In the genomic region with DNA sequence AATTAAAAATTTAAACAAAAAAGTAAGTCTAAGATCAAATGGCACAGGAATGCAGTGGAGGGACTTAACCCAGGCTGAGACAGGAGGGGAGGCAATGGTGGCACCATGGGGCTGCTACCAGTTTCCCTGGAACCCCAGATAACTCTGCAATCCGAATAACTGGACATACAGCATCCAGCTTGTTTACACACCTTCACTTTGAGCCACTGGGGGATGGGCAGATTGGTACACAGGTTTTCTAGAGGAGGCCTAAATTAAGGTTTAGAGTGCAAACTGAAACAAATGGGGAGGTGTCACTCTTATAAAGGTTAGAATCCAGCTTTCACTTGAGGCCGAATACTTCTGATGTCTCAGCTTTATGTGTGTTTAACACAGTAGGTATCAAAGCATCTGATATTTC, we compare ENCODE assay signal across 18 cellular contexts.
DNase-seq lines count a peak whose midpoint lies in the region; ATAC-seq and TF ChIP-seq lines count a peak whose summit lies in the region.
"Had no signal": no experiment of that assay in that cellular context is flagged by ENCODE, and none has a peak within 500 bp of the region (broad histone marks: within the 10 kb centered on the region; RNA-seq: fewer than 3 reads in every experiment).

No MANE protein-coding gene starts in this region.

- intact Hi-C loops in sigmoid colon (cut with DNase I), result loop anchor here (2.0 to 5.0 kb wide), 4 partner anchors 44 to 190 kb away; no protein-coding TSS in a partner anchor

- H3K9me3 Mint-ChIP-seq in mesothelial cell of epicardium, result peaks cover 2% of the 10 kb centered on the region

- peaks cover 24% of the 10 kb centered on the region for H3K4me1 Mint-ChIP-seq in mesothelial cell of epicardium

- H3K27ac Mint-ChIP-seq in mesothelial cell of epicardium, result no peak overlapping the region

- H3K27ac ChIP-seq in GM23248 (peak overlapping the region; percentile 73; the same call in 1 of the 2 replicates), brain microvascular endothelial cell (peak overlapping the region; percentile 83), mesenchymal stem cell (ENCODE audit: low read length, poor library complexity, severe bottlenecking) (no peak overlapping the region), sigmoid colon (peak overlapping the region; percentile 80 to 89 (median 86))
- H3K27ac ChIP-seq: RWPE1 had no signal

- H3K4me1 ChIP-seq in GM23248 (ENCODE audit: insufficient read depth), result peaks cover 15% of the 10 kb centered on the region
- H3K4me1 ChIP-seq in mesenchymal stem cell (ENCODE audit: control insufficient read depth, insufficient read depth, low read depth, low read length), result peaks cover 2% of the 10 kb centered on the region
- H3K4me1 ChIP-seq in sigmoid colon, result peaks cover 0 to 40% (median 31%) of the 10 kb centered on the region in 4 donors

- in situ Hi-C loops in GM23248 (cut with MboI), result no loop called here
- in situ Hi-C loops in brain microvascular endothelial cell (cut with HindIII; ENCODE audit: low pct_ligation_motif_present, low sequenced_read_pairs), result no loop called here

- H4K8ac ChIP-seq in mesenchymal stem cell (ENCODE audit: low read length), result peak overlapping the region; percentile 72

- H4K20me1 ChIP-seq in GM23248 (ENCODE audit: insufficient read depth), result no peaks in the 10 kb centered on the region

- no peak for ATAC-seq in HG02798 (IDR thresholded peaks at IDR 0.05; ENCODE audit: poor library complexity, unreplicated experiment)

- no peaks in the 10 kb centered on the region for H3K79me1 ChIP-seq in mesenchymal stem cell (replicated peaks; ENCODE audit: low read length, poor library complexity, severe bottlenecking)

- no peak overlapping the region for H3K9ac ChIP-seq in GM23248
- H3K9ac ChIP-seq in mesenchymal stem cell (ENCODE audit: low read length), result peak overlapping the region; percentile 59

- H3K9me2 ChIP-seq in GM23248 (ENCODE audit: insufficient read depth), result no peaks in the 10 kb centered on the region

- peak overlapping the region; percentile 60 to 91 for H3K18ac ChIP-seq in mesenchymal stem cell (ENCODE audit: low read depth in 1 of 2, low read length in 2 of 2)

- no peak overlapping the region for H3K4me2 ChIP-seq in GM23248 (ENCODE audit: unreplicated experiment)
- H3K4me2 ChIP-seq in mesenchymal stem cell (ENCODE audit: low read length, poor library complexity, severe bottlenecking), result no peak overlapping the region

- peak overlapping the region; percentile 9 for H2AK5ac ChIP-seq in mesenchymal stem cell (ENCODE audit: low read length, severe bottlenecking)

- peak overlapping the region; percentile 86 for H2BK120ac ChIP-seq in mesenchymal stem cell (ENCODE audit: low read depth, low read length)

- H3K9me3 ChIP-seq in GM23248 (ENCODE audit: low read depth) (no peaks in the 10 kb centered on the region), mesenchymal stem cell (ENCODE audit: control insufficient read depth, low read length) (no peaks in the 10 kb centered on the region), sigmoid colon (no peaks in the 10 kb centered on the region)

- H4K91ac ChIP-seq in mesenchymal stem cell (ENCODE audit: low read length), result peak overlapping the region; percentile 70

- CTCF ChIA-PET in HEK293T (lab: Yijun Ruan, JAX), result no interaction called here

- H2AFZ ChIP-seq in GM23248 (no peak overlapping the region), mesenchymal stem cell (ENCODE audit: low read depth, low read length) (no peak overlapping the region)

- DNase-seq in GM23248 (no peak), brain microvascular endothelial cell (no peak), mesenchymal stem cell (no peak), sigmoid colon (no peak), HEK293T (ENCODE audit: extremely low spot score) (no peak), NCI-H187 (lab: John Stamatoyannopoulos, UW) (no peak), mesothelial cell of epicardium (ENCODE audit: low spot score in 2 of 2, unreplicated experiment in 2 of 2) (no peak)
- DNase-seq: COR-L47, DMS153, H9, NCI-H1048, NCI-H146, NCI-H2227 treated with DMSO at 0.1 percent for 48 hours, NCI-H524 treated with DMSO at 0.1 percent for 48 hours, OCI-M1 had no signal

- H2BK15ac ChIP-seq in mesenchymal stem cell (ENCODE audit: low read depth, poor library complexity, severe bottlenecking), result no peak overlapping the region

- H3K4me3 ChIP-seq in GM23248, result no peak overlapping the region
- H3K4me3 ChIP-seq in brain microvascular endothelial cell (ENCODE audit: low read depth, low read length), result no peak overlapping the region
- H3K4me3 ChIP-seq in mesenchymal stem cell (ENCODE audit: insufficient read depth in 1 of 2, low read depth in 1 of 2, low read length in 2 of 2), result no peak overlapping the region
- H3K4me3 ChIP-seq in sigmoid colon, result no peak overlapping the region

- no peak for TF ChIP-seq EP300 in sigmoid colon (IDR thresholded peaks at IDR 0.05)

- peak overlapping the region; percentile 78 to 99 for H2BK12ac ChIP-seq in mesenchymal stem cell (ENCODE audit: low read length in 2 of 2)

- H3K14ac ChIP-seq in mesenchymal stem cell (ENCODE audit: low read length in 2 of 2), result no peak overlapping the region

- H3K4ac ChIP-seq in mesenchymal stem cell (ENCODE audit: low read depth in 1 of 2, low read length in 2 of 2), result peak overlapping the region; percentile 32 to 46

- WGBS in GM23248 (ENCODE audit: low coverage in 1 of 2, low lambda C conversion rate in 2 of 2, missing lambda C conversion rate in 2 of 2), 2 experiments, result 98 to 100% methylated on average over 2 of the region's 2 CpGs
- WGBS in mesenchymal stem cell, result 100% methylated on average over 1 of the region's 2 CpGs
- WGBS in sigmoid colon, 2 donors, result 88 to 90% methylated on average over 2 of the region's 2 CpGs

- H3F3A ChIP-seq in GM23248 (ENCODE audit: insufficient read depth), result peaks cover 4% of the 10 kb centered on the region; the same call in 1 of the 2 replicates

- no peak overlapping the region for H3K23ac ChIP-seq in mesenchymal stem cell (ENCODE audit: low read length in 2 of 2)

- no peak for TF ChIP-seq CTCF in brain microvascular endothelial cell (IDR thresholded peaks at IDR 0.05; ENCODE audit: low read depth, low read length, missing control alignments)
- no peak for TF ChIP-seq CTCF in sigmoid colon (IDR thresholded peaks at IDR 0.05)
- no peak for TF ChIP-seq CTCF in mesothelial cell of epicardium (IDR thresholded peaks at IDR 0.05; ENCODE audit: unreplicated experiment)

- no peaks in the 10 kb centered on the region for H3K27me3 ChIP-seq in GM23248 (replicated peaks; ENCODE audit: insufficient read depth)
- no peaks in the 10 kb centered on the region for H3K27me3 ChIP-seq in brain microvascular endothelial cell (replicated peaks)
- no peaks in the 10 kb centered on the region for H3K27me3 ChIP-seq in mesenchymal stem cell (ENCODE audit: control insufficient read depth in 1 of 2, insufficient read depth in 1 of 2, low read length in 2 of 2)
- no peaks in the 10 kb centered on the region for H3K27me3 ChIP-seq in sigmoid colon

- no peaks in the 10 kb centered on the region for H3K36me3 ChIP-seq in GM23248 (ENCODE audit: low read depth)
- H3K36me3 ChIP-seq in brain microvascular endothelial cell (replicated peaks), result no peaks in the 10 kb centered on the region
- H3K36me3 ChIP-seq in mesenchymal stem cell (ENCODE audit: control insufficient read depth in 1 of 2, insufficient read depth in 2 of 2, low read depth in 1 of 2, low read length in 2 of 2), result peaks cover 0 to 9% of the 10 kb centered on the region in 2 experiments
- no peaks in the 10 kb centered on the region for H3K36me3 ChIP-seq in sigmoid colon

- no peaks in the 10 kb centered on the region for H3K79me2 ChIP-seq in GM23248 (ENCODE audit: insufficient read depth)

- no peaks in the 10 kb centered on the region for H3K36me3 Mint-ChIP-seq in mesothelial cell of epicardium
- H3K36me3 Mint-ChIP-seq: CD14-positive monocyte had no signal

- TF ChIP-seq POLR2A in sigmoid colon (IDR thresholded peaks at IDR 0.05), result no peak

- POLR2A ChIA-PET in HEK293T (lab: Yijun Ruan, JAX), result no interaction called here

- no peaks in the 10 kb centered on the region for H3K27me3 Mint-ChIP-seq in mesothelial cell of epicardium (ENCODE audit: low read depth)

- H3K4me3 Mint-ChIP-seq in mesothelial cell of epicardium, result no peak overlapping the region
- H3K4me3 Mint-ChIP-seq: CD14-positive monocyte, H9 had no signal

- no peak overlapping the region for H2BK5ac ChIP-seq in mesenchymal stem cell (ENCODE audit: low read depth, low read length, poor library complexity, severe bottlenecking)

TF ChIP-seq in HEK293T, 16 proteins besides CTCF, POLR2A, EP300 and RAD21:
- TF ChIP-seq TARDBP (IDR thresholded peaks at IDR 0.05) (no peak), ARNT (IDR thresholded peaks at IDR 0.05) (no peak), HDGF (IDR thresholded peaks at IDR 0.05; ENCODE audit: borderline replicate concordance) (no peak), ZNF384 (IDR thresholded peaks at IDR 0.05) (no peak), FOXA1 (IDR thresholded peaks at IDR 0.05) (no peak), FOXM1 (IDR thresholded peaks at IDR 0.05; ENCODE audit: borderline replicate concordance) (no peak), FOXK2 (IDR thresholded peaks at IDR 0.05) (no peak), NFRKB (IDR thresholded peaks at IDR 0.05) (no peak)
